ENCODE assay signal across 22 cellular contexts in the genomic region with DNA sequence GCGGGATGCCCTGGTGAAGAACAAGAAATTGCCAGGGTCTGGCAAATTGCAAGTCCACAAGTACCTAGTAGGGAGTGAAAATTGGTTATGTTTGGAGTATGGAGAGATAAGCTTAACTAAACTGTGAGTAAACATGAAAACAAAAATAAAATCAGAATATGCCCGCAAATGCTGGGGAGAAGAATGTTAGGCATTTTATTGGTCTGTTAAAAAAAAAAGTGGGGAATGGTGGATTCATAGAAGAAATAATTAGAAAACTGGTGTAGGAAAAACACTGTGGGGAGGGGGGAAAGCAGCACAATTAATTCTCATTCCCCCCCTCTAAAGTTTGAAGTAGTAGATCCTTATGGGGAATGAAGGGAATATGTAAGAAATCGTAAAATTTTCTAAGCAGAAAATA. TPM values are rescaled to one million over a fixed set of nuclear protein-coding genes. Genes with fewer than 3 reads are reported as not detected.
DNase-seq lines count a peak whose midpoint lies in the region; ATAC-seq, FAIRE-seq and TF ChIP-seq lines count a peak whose summit lies in the region.
"Had no signal": no experiment of that assay in that cellular context is flagged by ENCODE, and none has a peak within 500 bp of the region (broad histone marks: within the 10 kb centered on the region; RNA-seq: fewer than 3 reads in every experiment).

No MANE protein-coding gene starts in this region.

- H3K27me3 Mint-ChIP-seq in GM23338 (ENCODE audit: insufficient read depth, low read depth, poor library complexity) (no peaks in the 10 kb centered on the region), neural progenitor cell (ENCODE audit: insufficient read depth, low read depth) (peaks cover 4% of the 10 kb centered on the region)

- no peaks in the 10 kb centered on the region for H3K9me1 ChIP-seq in K562 (ENCODE audit: control insufficient read depth, insufficient read depth, low read length)

- no peak overlapping the region for H3K4me3 Mint-ChIP-seq in GM23338
- H3K4me3 Mint-ChIP-seq in neural progenitor cell: no peak overlapping the region
- H3K4me3 Mint-ChIP-seq: B cell; CD4-positive, alpha-beta T cell; CD8-positive, alpha-beta T cell had no signal

- FAIRE-seq in K562 (lab: Jason Lieb, UNC): no peak
- FAIRE-seq: D721Med, GM12878, GM12892, GM18507 had no signal

- H3K27me3 ChIP-seq in GM23338 (ENCODE audit: insufficient read depth) (no peaks in the 10 kb centered on the region), K562 (ENCODE audit: control insufficient read depth in 2 of 2, insufficient read depth in 2 of 2, low read length in 2 of 2) (peaks cover 0 to 2% of the 10 kb centered on the region in 2 experiments; a peak in 2 of 5 replicates), neural progenitor cell (peaks cover 33% of the 10 kb centered on the region)
- H3K27me3 ChIP-seq: BLaER1 treated with 17β-estradiol and CSF1 and Interleukin-3, amounts not matched to agents 10 nM and 100 nM had no signal

- H3K4me1 ChIP-seq in GM23338 (ENCODE audit: insufficient read depth) (peaks cover 18% of the 10 kb centered on the region), HEK293 (ENCODE audit: control insufficient read depth, insufficient read depth, low read length) (no peaks in the 10 kb centered on the region), K562 (replicated peaks in 1 of 2; ENCODE audit: control insufficient read depth in 2 of 2, insufficient read depth in 2 of 2, low read length in 2 of 2) (no peaks in the 10 kb centered on the region), neural progenitor cell (peaks cover 11% of the 10 kb centered on the region)

- H4K20me1 ChIP-seq in GM23338 (replicated peaks; ENCODE audit: insufficient read depth) (no peaks in the 10 kb centered on the region), K562 (replicated peaks; ENCODE audit: control insufficient read depth, insufficient read depth, low read length) (no peaks in the 10 kb centered on the region), neural progenitor cell (ENCODE audit: low read depth) (no peaks in the 10 kb centered on the region)
- H4K20me1 ChIP-seq: BLaER1 treated with 17β-estradiol and CSF1 and Interleukin-3, amounts not matched to agents 10 nM and 100 nM had no signal

- WGBS in K562 (ENCODE audit: insufficient coverage, low coverage, missing lambda C conversion rate): 32% methylated on average over 3 of the region's 3 CpGs

- no peaks in the 10 kb centered on the region; the same call in 2 of the 3 replicates for H3K9me3 Mint-ChIP-seq in GM23338
- no peaks in the 10 kb centered on the region for H3K9me3 Mint-ChIP-seq in neural progenitor cell
- H3K9me3 Mint-ChIP-seq: CD4-positive, alpha-beta T cell; CD8-positive, alpha-beta T cell had no signal

- no peak for TF ChIP-seq POLR2A in K562 (conservative IDR thresholded peaks at IDR 0.05)

- intact Hi-C loops in K562 (cut with micrococcal nuclease): no loop called here

- peaks cover 25% of the 10 kb centered on the region for H3K4me1 Mint-ChIP-seq in GM23338
- peaks cover 9% of the 10 kb centered on the region for H3K4me1 Mint-ChIP-seq in neural progenitor cell

- H3K4me2 ChIP-seq in GM23338 (no peak overlapping the region), K562 (ENCODE audit: insufficient read depth, low read length) (no peak overlapping the region), neural progenitor cell (no peak overlapping the region)
- H3K4me2 ChIP-seq: BLaER1 treated with 17β-estradiol and CSF1 and Interleukin-3, amounts not matched to agents 10 nM and 100 nM had no signal

- POLR2A ChIA-PET in HEK293 (lab: Yijun Ruan, JAX): no interaction called here
- POLR2A ChIA-PET in K562 (lab: Yijun Ruan, JAX): interaction anchor here (0.6 to 1.3 kb wide), 3 partner anchors 11 to 302 kb away, joined by 3 read pairs; no protein-coding TSS in a partner anchor

- no peaks in the 10 kb centered on the region for H3F3A ChIP-seq in GM23338 (replicated peaks; ENCODE audit: low read depth)
- H3F3A ChIP-seq in neural progenitor cell (ENCODE audit: low read depth): no peaks in the 10 kb centered on the region

- in situ Hi-C loops in K562 (cut with MboI): no loop called here

- BruUV-seq in K562 (replicated peaks; lab: Mats Ljungman, UMichigan): no TSS peak

- TF ChIP-seq RAD21 in K562 (CRISPR knock-in tag; conservative IDR thresholded peaks at IDR 0.05 in 1 of 2, IDR thresholded peaks at IDR 0.05 in 1 of 2): no peak

- H3K4me3 ChIP-seq in GM23338: no peak overlapping the region
- no peak overlapping the region for H3K4me3 ChIP-seq in HEK293 (ENCODE audit: low read depth, low read length)
- H3K4me3 ChIP-seq in K562: no peak overlapping the region
- H3K4me3 ChIP-seq in neural progenitor cell: no peak overlapping the region
- H3K4me3 ChIP-seq: BLaER1 treated with 17β-estradiol and CSF1 and Interleukin-3, amounts not matched to agents 10 nM and 100 nM; GM12878 had no signal

- H3K9ac ChIP-seq in K562 (ENCODE audit: insufficient read depth in 1 of 2, low read depth in 2 of 2, low read length in 2 of 2) (no peak overlapping the region), neural progenitor cell (no peak overlapping the region)
- H3K9ac ChIP-seq: BLaER1 treated with 17β-estradiol and CSF1 and Interleukin-3, amounts not matched to agents 10 nM and 100 nM had no signal

- H2AFZ ChIP-seq in GM23338 (peak overlapping the region; percentile 86; the same call in 1 of the 2 replicates), K562 (ENCODE audit: low read depth, low read length) (0 out of 2 replicates have a peak overlapping the region, but pooled peaks have one; percentile 47), neural progenitor cell (replicated peaks) (peak overlapping the region; percentile 54)

- H3K9me2 ChIP-seq in GM23338 (ENCODE audit: insufficient read depth): no peaks in the 10 kb centered on the region

- CTCF ChIA-PET in HEK293 (lab: Yijun Ruan, JAX): interaction anchor here (0.8 kb wide), 1 partner anchor 10 kb away, joined by 3 read pairs; no protein-coding TSS in a partner anchor
- CTCF ChIA-PET in K562 (lab: Yijun Ruan, JAX; ENCODE audit: low intra/inter-chr PET ratio): no interaction called here

- H3K79me2 ChIP-seq in GM23338 (replicated peaks; ENCODE audit: insufficient read depth): peaks cover 7% of the 10 kb centered on the region
- H3K79me2 ChIP-seq in K562 (ENCODE audit: control insufficient read depth, insufficient read depth, low read length): peaks cover 9% of the 10 kb centered on the region
- H3K79me2 ChIP-seq in neural progenitor cell (ENCODE audit: low read depth): peaks cover 9% of the 10 kb centered on the region

- H3K9me3 ChIP-seq in HEK293 (ENCODE audit: control insufficient read depth, insufficient read depth, low read depth, low read length) (no peaks in the 10 kb centered on the region), K562 (replicated peaks; ENCODE audit: control insufficient read depth, insufficient read depth, low read depth, low read length) (no peaks in the 10 kb centered on the region), neural progenitor cell (ENCODE audit: low read depth) (no peaks in the 10 kb centered on the region)
- H3K9me3 ChIP-seq: BLaER1 treated with 17β-estradiol and CSF1 and Interleukin-3, amounts not matched to agents 10 nM and 100 nM; Caco-2 had no signal

- TF ChIP-seq CTCF in GM23338 (conservative IDR thresholded peaks at IDR 0.05; ENCODE audit: low read depth in 2 of 2) (no peak), HEK293 (tag by site-specific recombination; IDR thresholded peaks at IDR 0.05) (no peak), K562 (IDR thresholded peaks at IDR 0.05 in 2 of 3, conservative IDR thresholded peaks at IDR 0.05 in 1 of 3; ENCODE audit: insufficient read depth in 2 of 3, low read depth in 1 of 3, low read length in 3 of 3) (no peak), neural progenitor cell (IDR thresholded peaks at IDR 0.05) (no peak)

- no peak for TF ChIP-seq EP300 in K562 (IDR thresholded peaks at IDR 0.05; ENCODE audit: low read length)

- ATAC-seq in GM23338 (no peak), K562 (no peak), GM21723 (IDR thresholded peaks at IDR 0.05; ENCODE audit: unreplicated experiment) (no peak)
- ATAC-seq: CD8-positive, alpha-beta T cell; GM12878 had no signal

- H3K36me3 Mint-ChIP-seq in GM23338 (ENCODE audit: low read depth) (no peaks in the 10 kb centered on the region; the same call in 2 of the 3 replicates), neural progenitor cell (no peaks in the 10 kb centered on the region)

- H3K27ac Mint-ChIP-seq in GM23338 (no peak overlapping the region), neural progenitor cell (no peak overlapping the region)
- H3K27ac Mint-ChIP-seq: B cell; CD4-positive, alpha-beta T cell; CD8-positive, alpha-beta T cell had no signal

- DNase-seq in GM23338 (ENCODE audit: low spot score) (no peak), K562 (ENCODE audit: extremely low read depth in 1 of 4, low spot score in 3 of 4) (no peak), neural progenitor cell (ENCODE audit: low spot score) (no peak), GM03348 (ENCODE audit: low spot score) (no peak), NCI-H524 (lab: John Stamatoyannopoulos, UW) (no peak)
- DNase-seq: 8988T; ACHN; Caco-2; Calu3; CD4-positive, alpha-beta T cell; CD8-positive, alpha-beta T cell; DMS79 treated with DMSO at 0.1 percent for 48 hours; GF-D8 had no signal

- H3K36me3 ChIP-seq in GM23338 (ENCODE audit: insufficient read depth) (no peaks in the 10 kb centered on the region), HEK293 (ENCODE audit: control insufficient read depth in 2 of 2, insufficient read depth in 1 of 2, low read length in 2 of 2) (no peaks in the 10 kb centered on the region), K562 (ENCODE audit: control insufficient read depth, insufficient read depth, low read length) (no peaks in the 10 kb centered on the region), neural progenitor cell (no peaks in the 10 kb centered on the region)
- H3K36me3 ChIP-seq: BLaER1 treated with 17β-estradiol and CSF1 and Interleukin-3, amounts not matched to agents 10 nM and 100 nM had no signal

- H3K27ac ChIP-seq in GM23338 (ENCODE audit: low read depth) (no peak overlapping the region), HEK293 (ENCODE audit: extremely low read depth, low read depth, low read length) (no peak overlapping the region), K562 (ENCODE audit: extremely low read depth, low read depth, low read length) (no peak overlapping the region), neural progenitor cell (no peak overlapping the region)
- H3K27ac ChIP-seq: BLaER1 treated with 17β-estradiol and CSF1 and Interleukin-3, amounts not matched to agents 10 nM and 100 nM; C4-2B had no signal

RNA-seq across cellular contexts. Expression of a gene that starts 40.6 kb away (rescaled TPM):
- total RNA-seq in GM23338 (2014; rRNA removed; shearing (Covaris generic)): 168 and 179 TPM in 2 replicates
- polyA plus RNA-seq in GM23338 (2016; fragmentation: Nextera tagmentation; extraction: Ambion mirVana) (112 and 128 TPM in 2 replicates), K562 (2011; rRNA removed) (31.9 and 34.5 TPM in 2 replicates), K562 (2014; fragmentation: Illumina TruSeq; extraction: Trizol) (27.3 and 30.3 TPM in 2 replicates), K562 (2014; fragmentation: Nextera tagmentation; extraction: Ambion mirVana) (10 to 100 TPM in 1 of 2 experiments, 1 to 10 TPM in 1; 9.1 to 10.3 TPM), K562 (2014; rRNA removed) (19.6 and 23.3 TPM in 2 replicates)
- total RNA-seq in K562 (2011; cell fraction: chromatin; rRNA removed; ENCODE audit: low replicate concordance): 25.0 and 43.2 TPM in 2 replicates
- 34.5 and 36.0 TPM in 2 replicates for total RNA-seq in K562 (2011; cell fraction: nucleolus; rRNA removed)
- total RNA-seq in K562 (2011; cell fraction: nucleoplasm; rRNA removed): 37.9 and 51.6 TPM in 2 replicates
- total RNA-seq in K562 (2014; rRNA removed) (16.2 and 17.3 TPM in 2 replicates), K562 (2014; rRNA removed; fragmentation: Illumina TruSeq; extraction: Trizol) (25.7 and 30.9 TPM in 2 replicates), K562 (2015; rRNA removed; fragmentation: Illumina TruSeq; extraction: Trizol) (23.1 and 24.5 TPM in 2 replicates), K562 (2021) (21.3 and 23.8 TPM in 2 replicates), neural progenitor cell (ENCODE audit: low replicate concordance) (72.5 and 102 TPM in 2 replicates)
- polyA plus RNA-seq in K562 (2011; cell fraction: cytosol; rRNA removed): 16.3 and 17.6 TPM in 2 replicates
- 13.5 and 18.5 TPM in 2 replicates for polyA plus RNA-seq in K562 (2011; cell fraction: nucleus; rRNA removed)
- polyA plus RNA-seq in K562 (2012): 23.0 and 31.8 TPM in 2 replicates
- polyA minus RNA-seq in K562 (2011; rRNA and poly(A)+ RNA removed): 21.1 and 27.6 TPM in 2 replicates
- 22.3 and 26.4 TPM in 2 replicates for polyA minus RNA-seq in K562 (2011; cell fraction: cytosol; rRNA and poly(A)+ RNA removed)
- polyA minus RNA-seq in K562 (2011; cell fraction: nucleus; rRNA and poly(A)+ RNA removed): 19.8 and 24.5 TPM in 2 replicates
